ENCODE assay signal across 31 cellular contexts in genomic region chr11:64025205-64025604, GRCh38. TPM values are rescaled to one million over a fixed set of nuclear protein-coding genes. Genes with fewer than 3 reads are reported as not detected.
DNase-seq lines count a peak whose midpoint lies in the region; ATAC-seq, FAIRE-seq and TF ChIP-seq lines count a peak whose summit lies in the region.
"Had no signal": no experiment of that assay in that cellular context is flagged by ENCODE, and none has a peak within 500 bp of the region (broad histone marks: within the 10 kb centered on the region; RNA-seq: fewer than 3 reads in every experiment).

No MANE protein-coding gene starts in this region.

- H2BK15ac ChIP-seq in H9 (ENCODE audit: low read depth, low read length): no peak overlapping the region

- TF ChIP-seq RAD21 in K562 (CRISPR knock-in tag; conservative IDR thresholded peaks at IDR 0.05 in 1 of 2, IDR thresholded peaks at IDR 0.05 in 1 of 2): no peak

- no peak overlapping the region for H4K5ac ChIP-seq in H9 (ENCODE audit: insufficient read length, low read depth, low read length)

- H2BK12ac ChIP-seq in H9 (ENCODE audit: insufficient read length, low read depth, low read length): no peak overlapping the region

- H3K4me2 ChIP-seq in H9 (ENCODE audit: insufficient read depth, insufficient read length, low read length) (no peak overlapping the region), K562 (ENCODE audit: insufficient read depth, low read length) (no peak overlapping the region)
- H3K4me2 ChIP-seq: hepatocyte had no signal

- H2AK5ac ChIP-seq in H9 (ENCODE audit: insufficient read length, low read length): no peak overlapping the region

- H3K23ac ChIP-seq in H9 (ENCODE audit: insufficient read length, low read depth, low read length): no peak overlapping the region

- ATAC-seq in K562 (no peak), GM18520 (IDR thresholded peaks at IDR 0.05; ENCODE audit: unreplicated experiment) (no peak)
- ATAC-seq: HepG2 had no signal

- no peaks in the 10 kb centered on the region for H3K9me3 Mint-ChIP-seq in H9
- H3K9me3 Mint-ChIP-seq: stimulated activated naive CD8-positive, alpha-beta T cell treated with anti-CD3 and anti-CD28 coated beads, Interleukin-15, Interleukin-2, amounts not matched to agents 100 ng/mL and 50 ng/mL, for 24 hours had no signal

- no peak for TF ChIP-seq EP300 in K562 (IDR thresholded peaks at IDR 0.05; ENCODE audit: low read length)

- H3K36me3 ChIP-seq in K562 (ENCODE audit: control insufficient read depth, insufficient read depth, low read length): no peaks in the 10 kb centered on the region
- H3K36me3 ChIP-seq: gastrocnemius medialis, left ventricle myocardium inferior, thyroid gland had no signal

- no peak overlapping the region for H3K18ac ChIP-seq in H9 (ENCODE audit: insufficient read length, low read depth, low read length)

- peak overlapping the region; percentile 34 to 88 (median 84); a peak in 5 of 7 replicates for H3K27ac Mint-ChIP-seq in H9
- H3K27ac Mint-ChIP-seq: stimulated activated naive CD8-positive, alpha-beta T cell treated with anti-CD3 and anti-CD28 coated beads, Interleukin-15, Interleukin-2, amounts not matched to agents 100 ng/mL and 50 ng/mL, for 24 hours had no signal

- no peak overlapping the region for H3K4me3 ChIP-seq in K562
- H3K4me3 ChIP-seq: gastrocnemius medialis, hepatocyte, left ventricle myocardium inferior, thyroid gland had no signal

- H2BK20ac ChIP-seq in H9 (ENCODE audit: low read depth, low read length, poor library complexity, severe bottlenecking): no peak overlapping the region

- H3K27ac ChIP-seq in H9 (ENCODE audit: insufficient read length, low read depth, low read length): no peak overlapping the region
- no peak overlapping the region for H3K27ac ChIP-seq in K562 (ENCODE audit: extremely low read depth, low read depth, low read length)
- H3K27ac ChIP-seq: hepatocyte, left ventricle myocardium inferior, thyroid gland had no signal

- H2BK5ac ChIP-seq in H9 (ENCODE audit: insufficient read length, low read length): no peak overlapping the region

- no peak overlapping the region for H4K91ac ChIP-seq in H9 (ENCODE audit: insufficient read length, low read depth, low read length)

- H2BK120ac ChIP-seq in H9 (ENCODE audit: low read depth, low read length, poor library complexity, severe bottlenecking): no peak overlapping the region

- DNase-seq in A172 (ENCODE audit: low spot score): peak; percentile 40
- DNase-seq in H9: peak; percentile 85
- no peak for DNase-seq in K562 (ENCODE audit: extremely low read depth in 1 of 4, low spot score in 3 of 4)
- DNase-seq in left kidney (ENCODE audit: low read depth, low spot score): peak; percentile 63
- DNase-seq in superior temporal gyrus (ENCODE audit: extremely low spot score): no peak
- DNase-seq in NCI-H1048 (lab: John Stamatoyannopoulos, UW): no peak
- DNase-seq in AG08396 (ENCODE audit: low spot score): no peak
- DNase-seq: ACHN; activated CD4-positive, alpha-beta T cell treated with anti-CD3 and anti-CD28 coated beads for 4 hours; activated CD8-positive, alpha-beta memory T cell treated with anti-CD3 and anti-CD28 coated beads for 24 hours; activated gamma-delta T cell treated with Interleukin-2 at 50 U/mL for 16 hours; activated T-cell treated with anti-CD3 and anti-CD28 coated beads, Interleukin-2, amount 50 U/mL, for 1 hour; C1 segment of cervical spinal cord; caudate nucleus; COR-L47; DMS79 treated with DMSO at 0.1 percent for 48 hours; gastrocnemius medialis; left ventricle myocardium inferior; NCI-H1694; NCI-H2171; NCI-H524 treated with DMSO at 0.1 percent for 48 hours; T-helper 2 cell; thyroid gland had no signal

- H3K27me3 Mint-ChIP-seq in H9 (ENCODE audit: low read depth): peaks cover 44% of the 10 kb centered on the region

- no peaks in the 10 kb centered on the region for H3K23me2 ChIP-seq in H9 (ENCODE audit: insufficient read length, low read depth, low read length, poor library complexity, severe bottlenecking)

- H3K4me1 Mint-ChIP-seq in H9: peaks cover 59 to 81% of the 10 kb centered on the region in 2 experiments

- H2AFZ ChIP-seq in H9 (ENCODE audit: low read length) (no peak overlapping the region), K562 (ENCODE audit: low read depth, low read length) (no peak overlapping the region)
- H2AFZ ChIP-seq: hepatocyte had no signal

- POLR2A ChIA-PET in K562 (lab: Yijun Ruan, JAX): interaction anchor here (0.7 to 1.5 kb wide), 2 partner anchors 9 to 1474 kb away, joined by 3 to 8 read pairs; no protein-coding TSS in a partner anchor

- TF ChIP-seq CTCF in H9 (conservative IDR thresholded peaks at IDR 0.05): no peak
- TF ChIP-seq CTCF in K562 (IDR thresholded peaks at IDR 0.05 in 2 of 3, conservative IDR thresholded peaks at IDR 0.05 in 1 of 3; ENCODE audit: insufficient read depth in 2 of 3, low read depth in 1 of 3, low read length in 3 of 3): no peak

- no CpG with 5 or more reads among the region's 4 CpGs for WGBS in H9 (ENCODE audit: extremely low coverage, insufficient read length, low lambda C conversion rate)
- 61% methylated on average over 4 of the region's 4 CpGs for WGBS in K562 (ENCODE audit: insufficient coverage, low coverage, missing lambda C conversion rate)

- H3K9ac ChIP-seq in H9 (ENCODE audit: extremely low read depth, insufficient read length, low read length): no peak overlapping the region
- peak overlapping the region in 1 of 2 experiments; percentile 58; a peak in 2 of 4 replicates for H3K9ac ChIP-seq in K562 (ENCODE audit: insufficient read depth in 1 of 2, low read depth in 2 of 2, low read length in 2 of 2)

- BruUV-seq in K562 (replicated peaks; lab: Mats Ljungman, UMichigan): no TSS peak

- CTCF ChIA-PET in K562 (lab: Yijun Ruan, JAX; ENCODE audit: low intra/inter-chr PET ratio): no interaction called here

- no peak for FAIRE-seq in K562 (lab: Jason Lieb, UNC)
- FAIRE-seq: astrocyte, endometrium, HepG2 had no signal

- H4K20me1 ChIP-seq in H9 (ENCODE audit: control insufficient read depth, insufficient read depth, insufficient read length) (no peaks in the 10 kb centered on the region), K562 (replicated peaks; ENCODE audit: control insufficient read depth, insufficient read depth, low read length) (peaks cover 59% of the 10 kb centered on the region)

- no peak overlapping the region for H4K8ac ChIP-seq in H9 (replicated peaks; ENCODE audit: insufficient read length, low read depth, low read length)

- H3K9me1 ChIP-seq in K562 (ENCODE audit: control insufficient read depth, insufficient read depth, low read length): no peaks in the 10 kb centered on the region

- no peaks in the 10 kb centered on the region; a peak in 3 of 7 replicates for H3K36me3 Mint-ChIP-seq in H9 (ENCODE audit: insufficient read depth in 1 of 3, low read depth in 3 of 3)

- H3K79me2 ChIP-seq in H9 (ENCODE audit: insufficient read depth, low read length): no peaks in the 10 kb centered on the region
- H3K79me2 ChIP-seq in K562 (ENCODE audit: control insufficient read depth, insufficient read depth, low read length): no peaks in the 10 kb centered on the region
- H3K79me2 ChIP-seq: hepatocyte had no signal

- intact Hi-C loops in K562 (cut with micrococcal nuclease): no loop called here

- peak overlapping the region in 1 of 2 experiments; percentile 60; a peak in 2 of 5 replicates for H3K4me3 Mint-ChIP-seq in H9
- H3K4me3 Mint-ChIP-seq: stimulated activated naive CD8-positive, alpha-beta T cell treated with anti-CD3 and anti-CD28 coated beads, Interleukin-15, Interleukin-2, amounts not matched to agents 100 ng/mL and 50 ng/mL, for 24 hours had no signal

- TF ChIP-seq POLR2A in K562 (conservative IDR thresholded peaks at IDR 0.05): no peak

- in situ Hi-C loops in K562 (cut with MboI): no loop called here

- H3K4me1 ChIP-seq in H9 (ENCODE audit: insufficient read depth, low read length) (peaks cover 2% of the 10 kb centered on the region; the same call in 1 of the 2 replicates), K562 (replicated peaks in 1 of 2; ENCODE audit: control insufficient read depth in 2 of 2, insufficient read depth in 2 of 2, low read length in 2 of 2) (peaks cover 0 to 42% of the 10 kb centered on the region in 2 experiments; a peak in 2 of 5 replicates)

- H3K14ac ChIP-seq in H9 (ENCODE audit: insufficient read depth, low read length): no peak overlapping the region

- H3K79me1 ChIP-seq in H9 (ENCODE audit: insufficient read depth, low read depth, low read length, poor library complexity, severe bottlenecking): no peaks in the 10 kb centered on the region

- no peak overlapping the region for H3K56ac ChIP-seq in H9 (ENCODE audit: insufficient read length, low read depth, low read length)

- no peak overlapping the region for H3T11ph ChIP-seq in H9 (ENCODE audit: low read length)

- H3K27me3 ChIP-seq in H9 (ENCODE audit: insufficient read depth, low read length) (no peaks in the 10 kb centered on the region), K562 (ENCODE audit: control insufficient read depth in 2 of 2, insufficient read depth in 2 of 2, low read length in 2 of 2) (peaks cover 0 to 4% of the 10 kb centered on the region in 2 experiments; a peak in 1 of 5 replicates)
- H3K27me3 ChIP-seq: gastrocnemius medialis, hepatocyte, thyroid gland had no signal

- no peak overlapping the region for H3K4ac ChIP-seq in H9 (ENCODE audit: low read depth, low read length)

- H3K9me3 ChIP-seq in H9 (ENCODE audit: control insufficient read depth, low read depth, low read length) (no peaks in the 10 kb centered on the region), K562 (replicated peaks; ENCODE audit: control insufficient read depth, insufficient read depth, low read depth, low read length) (no peaks in the 10 kb centered on the region)
- H3K9me3 ChIP-seq: gastrocnemius medialis, left ventricle myocardium inferior, thyroid gland had no signal

RNA-seq across cellular contexts. Expression of gene FLRT1, which starts 10.5 kb away (rescaled TPM):
- not detected in 2 replicates for total RNA-seq in A172 (2014; rRNA removed; shearing (Covaris generic))
- total RNA-seq in H9 (2021): 0.24 and 0.31 TPM in 2 replicates
- total RNA-seq in K562 (2011; cell fraction: chromatin; rRNA removed; ENCODE audit: low replicate concordance): not detected in 2 replicates
- not detected in 2 replicates for total RNA-seq in K562 (2011; cell fraction: nucleolus; rRNA removed)
- total RNA-seq in K562 (2011; cell fraction: nucleoplasm; rRNA removed): not detected in 2 replicates
- not detected in 2 replicates for total RNA-seq in K562 (2014; rRNA removed)
- total RNA-seq in K562 (2014; rRNA removed; fragmentation: Illumina TruSeq; extraction: Trizol): not detected in 2 replicates
- total RNA-seq in K562 (2015; rRNA removed; fragmentation: Illumina TruSeq; extraction: Trizol): not detected in 2 replicates
- not detected in 2 replicates for total RNA-seq in K562 (2021)
- not detected in 2 replicates for polyA plus RNA-seq in K562 (2011; rRNA removed)
- polyA plus RNA-seq in K562 (2011; cell fraction: cytosol; rRNA removed): not detected in 2 replicates
- not detected in 2 replicates for polyA plus RNA-seq in K562 (2011; cell fraction: nucleus; rRNA removed)
- polyA plus RNA-seq in K562 (2012): 0.14 and 0.75 TPM in 2 replicates
- polyA plus RNA-seq in K562 (2014; fragmentation: Illumina TruSeq; extraction: Trizol): not detected in 2 replicates
- polyA plus RNA-seq in K562 (2014; fragmentation: Nextera tagmentation; extraction: Ambion mirVana): not detected
- not detected in 2 replicates for polyA plus RNA-seq in K562 (2014; rRNA removed)
- not detected in 2 replicates for polyA minus RNA-seq in K562 (2011; rRNA and poly(A)+ RNA removed)
- polyA minus RNA-seq in K562 (2011; cell fraction: cytosol; rRNA and poly(A)+ RNA removed): not detected in 2 replicates
- not detected in 2 replicates for polyA minus RNA-seq in K562 (2011; cell fraction: nucleus; rRNA and poly(A)+ RNA removed)
- total RNA-seq: gastrocnemius medialis, mesenteric fat pad, omental fat pad had no signal

RNA-seq across cellular contexts. Expression of gene OTUB1, which starts 39.0 kb away (rescaled TPM):
- total RNA-seq in A172 (2014; rRNA removed; shearing (Covaris generic)): 31.5 and 41.5 TPM in 2 replicates
- total RNA-seq in H9 (2021) (114 TPM in 2 replicates), K562 (2014; rRNA removed) (63.7 and 73.3 TPM in 2 replicates), K562 (2014; rRNA removed; fragmentation: Illumina TruSeq; extraction: Trizol) (24.4 and 29.5 TPM in 2 replicates), K562 (2015; rRNA removed; fragmentation: Illumina TruSeq; extraction: Trizol) (37.6 and 39.9 TPM in 2 replicates), K562 (2021) (66.5 and 71.0 TPM in 2 replicates)
- 66.0 and 203 TPM in 2 replicates for total RNA-seq in K562 (2011; cell fraction: chromatin; rRNA removed; ENCODE audit: low replicate concordance)
- 146 and 161 TPM in 2 replicates for total RNA-seq in K562 (2011; cell fraction: nucleolus; rRNA removed)
- 81.9 and 97.9 TPM in 2 replicates for total RNA-seq in K562 (2011; cell fraction: nucleoplasm; rRNA removed)
- polyA plus RNA-seq in K562 (2011; rRNA removed) (66.1 and 90.0 TPM in 2 replicates), K562 (2014; fragmentation: Illumina TruSeq; extraction: Trizol) (58.4 and 76.3 TPM in 2 replicates), K562 (2014; fragmentation: Nextera tagmentation; extraction: Ambion mirVana) (100 to 1,000 TPM; 109 to 134 TPM), K562 (2014; rRNA removed) (95.3 and 104 TPM in 2 replicates)
- 102 and 160 TPM in 2 replicates for polyA plus RNA-seq in K562 (2011; cell fraction: cytosol; rRNA removed)
- polyA plus RNA-seq in K562 (2011; cell fraction: nucleus; rRNA removed): 237 and 319 TPM in 2 replicates
- polyA plus RNA-seq in K562 (2012): 89.4 and 91.7 TPM in 2 replicates
- polyA minus RNA-seq in K562 (2011; rRNA and poly(A)+ RNA removed): 27.2 and 36.0 TPM in 2 replicates
- 36.5 and 47.6 TPM in 2 replicates for polyA minus RNA-seq in K562 (2011; cell fraction: cytosol; rRNA and poly(A)+ RNA removed)
- 30.8 and 38.3 TPM in 2 replicates for polyA minus RNA-seq in K562 (2011; cell fraction: nucleus; rRNA and poly(A)+ RNA removed)

RNA-seq across cellular contexts. Expression of gene COX8A, which starts 50.8 kb away (rescaled TPM):
- 536 and 679 TPM in 2 replicates for total RNA-seq in A172 (2014; rRNA removed; shearing (Covaris generic))
- total RNA-seq in H9 (2021): 402 and 429 TPM in 2 replicates
- 9.7 and 38.4 TPM in 2 replicates for total RNA-seq in K562 (2011; cell fraction: chromatin; rRNA removed; ENCODE audit: low replicate concordance)
- 114 and 127 TPM in 2 replicates for total RNA-seq in K562 (2011; cell fraction: nucleolus; rRNA removed)
- 87.0 and 112 TPM in 2 replicates for total RNA-seq in K562 (2011; cell fraction: nucleoplasm; rRNA removed)
- 924 and 1,130 TPM in 2 replicates for total RNA-seq in K562 (2014; rRNA removed)
- 313 and 412 TPM in 2 replicates for total RNA-seq in K562 (2014; rRNA removed; fragmentation: Illumina TruSeq; extraction: Trizol)
- 716 and 837 TPM in 2 replicates for total RNA-seq in K562 (2015; rRNA removed; fragmentation: Illumina TruSeq; extraction: Trizol)
- total RNA-seq in K562 (2021): 746 and 750 TPM in 2 replicates
- 274 and 505 TPM in 2 replicates for polyA plus RNA-seq in K562 (2011; rRNA removed)
- polyA plus RNA-seq in K562 (2011; cell fraction: cytosol; rRNA removed): 1,269 and 2,786 TPM in 2 replicates
- polyA plus RNA-seq in K562 (2011; cell fraction: nucleus; rRNA removed): 589 and 595 TPM in 2 replicates
- 943 and 1,390 TPM in 2 replicates for polyA plus RNA-seq in K562 (2012)
- polyA plus RNA-seq in K562 (2014; fragmentation: Illumina TruSeq; extraction: Trizol): 410 and 1,021 TPM in 2 replicates
- polyA plus RNA-seq in K562 (2014; fragmentation: Nextera tagmentation; extraction: Ambion mirVana): 100 to 1,000 TPM; 425 to 526 TPM
- 1,206 and 1,380 TPM in 2 replicates for polyA plus RNA-seq in K562 (2014; rRNA removed)
- polyA minus RNA-seq in K562 (2011; rRNA and poly(A)+ RNA removed): 99.6 and 115 TPM in 2 replicates
- polyA minus RNA-seq in K562 (2011; cell fraction: cytosol; rRNA and poly(A)+ RNA removed): 329 and 553 TPM in 2 replicates
- polyA minus RNA-seq in K562 (2011; cell fraction: nucleus; rRNA and poly(A)+ RNA removed): 49.5 and 93.7 TPM in 2 replicates

Comparison
In these comparisons a context has a peak if more than half of its experiments do, and no peak if none do; other contexts are left out.
1. DNase-seq: peak in A172 (single experiment), H9 (single experiment) and left kidney (single experiment); none in K562 (0 of 4), superior temporal gyrus (single experiment), NCI-H1048 (single experiment) and AG08396 (single experiment).